In genomic region chr7:4227105-4228010, GRCh38 we compare ENCODE assay signal across 21 cellular contexts.
DNase-seq lines count a peak whose midpoint lies in the region; ATAC-seq and TF ChIP-seq lines count a peak whose summit lies in the region.
"Had no signal": no experiment of that assay in that cellular context is flagged by ENCODE, and none has a peak within 500 bp of the region (broad histone marks: within the 10 kb centered on the region; RNA-seq: fewer than 3 reads in every experiment).

No MANE protein-coding gene starts in this region.

- no peaks in the 10 kb centered on the region for H3K4me1 Mint-ChIP-seq in endothelial cell (ENCODE audit: unreplicated experiment)
- H3K4me1 Mint-ChIP-seq: CD4-positive, CD25-positive, alpha-beta regulatory T cell; stimulated activated naive CD8-positive, alpha-beta T cell treated with anti-CD3 and anti-CD28 coated beads, Interleukin-15, amount 100 ng/mL, for 72 hours had no signal

- DNase-seq in A673 (ENCODE audit: low spot score) (peak; percentile 11), NCI-H1694 (lab: John Stamatoyannopoulos, UW) (peak; percentile 63), astrocyte of the cerebellum (ENCODE audit: low read depth) (peak; percentile 23), myocyte (ENCODE audit: low read depth) (peak; percentile 77), RWPE1 (ENCODE audit: low spot score) (no peak), NCI-H2196 treated with DMSO at 0.1 percent for 48 hours (lab: John Stamatoyannopoulos, UW; ENCODE audit: unreplicated experiment) (no peak), endothelial cell (ENCODE audit: low spot score) (no peak)
- DNase-seq: activated CD4-positive, alpha-beta T cell treated with anti-CD3 and anti-CD28 coated beads, Interleukin-2, amount 50 U/mL, for 48 hours; activated T-cell treated with anti-CD3 and anti-CD28 coated beads, Interleukin-2, amount 50 U/mL, for 1 hour; CD4-positive, CD25-positive, alpha-beta regulatory T cell; effector CD4-positive, alpha-beta T cell; HCEC 1CT; KBM-7; NCI-H1105 treated with DMSO at 0.1 percent for 48 hours; NCI-H774; stimulated activated naive CD8-positive, alpha-beta T cell treated with anti-CD3 and anti-CD28 coated beads, Interleukin-15, amount 100 ng/mL, for 72 hours; SW 1271 had no signal

- no peaks in the 10 kb centered on the region for H3K9me3 ChIP-seq in A673 (ENCODE audit: low read depth, low read length, poor library complexity, severe bottlenecking)

- TF ChIP-seq CTCF in A673 (conservative IDR thresholded peaks at IDR 0.05; ENCODE audit: low read depth, low read length) (no peak), astrocyte of the cerebellum (IDR thresholded peaks at IDR 0.05; ENCODE audit: low read depth, low read length, missing control alignments) (no peak), RWPE1 (conservative IDR thresholded peaks at IDR 0.05; ENCODE audit: low read depth) (no peak), endothelial cell (IDR thresholded peaks at IDR 0.05; ENCODE audit: unreplicated experiment) (no peak)

- H3K36me3 ChIP-seq in A673 (ENCODE audit: insufficient read depth, low read length, poor library complexity, severe bottlenecking): no peaks in the 10 kb centered on the region
- H3K36me3 ChIP-seq: cardiac muscle cell had no signal

- in situ Hi-C loops in astrocyte of the cerebellum (cut with HindIII; ENCODE audit: low sequenced_read_pairs): no loop called here

- H3K27me3 Mint-ChIP-seq in endothelial cell (ENCODE audit: unreplicated experiment): no peaks in the 10 kb centered on the region
- H3K27me3 Mint-ChIP-seq: stimulated activated naive CD8-positive, alpha-beta T cell treated with anti-CD3 and anti-CD28 coated beads, Interleukin-15, amount 100 ng/mL, for 72 hours had no signal

- peaks cover 4% of the 10 kb centered on the region for H3K9me3 Mint-ChIP-seq in endothelial cell (ENCODE audit: unreplicated experiment)
- H3K9me3 Mint-ChIP-seq: activated naive CD4-positive, alpha-beta T cell treated with anti-CD3 and anti-CD28 coated beads, Interleukin-2, amount 50 U/mL, for 72 hours; neural crest cell; stimulated activated naive CD8-positive, alpha-beta T cell treated with anti-CD3 and anti-CD28 coated beads, Interleukin-15, amount 100 ng/mL, for 72 hours had no signal

- H3K27ac ChIP-seq in A673 (ENCODE audit: low read depth, low read length, poor library complexity, severe bottlenecking): no peak overlapping the region
- H3K27ac ChIP-seq in RWPE1: no peak overlapping the region
- H3K27ac ChIP-seq: cardiac muscle cell had no signal

- peaks cover 3% of the 10 kb centered on the region for H3K4me1 ChIP-seq in A673 (ENCODE audit: insufficient read depth, low read length, poor library complexity, severe bottlenecking)

- ATAC-seq in GM21723 (IDR thresholded peaks at IDR 0.05; ENCODE audit: unreplicated experiment): no peak
- ATAC-seq: activated naive CD4-positive, alpha-beta T cell treated with anti-CD3 and anti-CD28 coated beads, Interleukin-2, amount 50 U/mL, for 72 hours; stimulated activated naive CD8-positive, alpha-beta T cell treated with anti-CD3 and anti-CD28 coated beads, Interleukin-15, amount 100 ng/mL, for 72 hours had no signal

- no peaks in the 10 kb centered on the region for H3K36me3 Mint-ChIP-seq in endothelial cell (ENCODE audit: low read depth, unreplicated experiment)
- H3K36me3 Mint-ChIP-seq: activated naive CD4-positive, alpha-beta T cell treated with anti-CD3 and anti-CD28 coated beads, Interleukin-2, amount 50 U/mL, for 72 hours; CD4-positive, CD25-positive, alpha-beta regulatory T cell had no signal

- CTCF ChIA-PET in A673 (lab: Charles Lee) (no interaction called here), RWPE1 (lab: Yijun Ruan, JAX) (interaction anchor here (0.7 to 0.8 kb wide), 2 partner anchors 124 to 333 kb away, joined by 3 read pairs; no protein-coding TSS in a partner anchor)

- no peaks in the 10 kb centered on the region for H3K27me3 ChIP-seq in A673 (replicated peaks; ENCODE audit: insufficient read depth, low read depth, low read length, poor library complexity)
- H3K27me3 ChIP-seq: cardiac muscle cell had no signal

- POLR2A ChIA-PET in A673 (lab: Charles Lee; ENCODE audit: low non-redundant PET) (interaction anchor here (0.7 kb wide), 1 partner anchor 285 kb away, joined by 3 read pairs; no protein-coding TSS in a partner anchor), RWPE1 (lab: Yijun Ruan, JAX; ENCODE audit: low non-redundant PET) (no interaction called here)

- no peak overlapping the region for H3K27ac Mint-ChIP-seq in endothelial cell (ENCODE audit: unreplicated experiment)
- H3K27ac Mint-ChIP-seq: activated naive CD4-positive, alpha-beta T cell treated with anti-CD3 and anti-CD28 coated beads, Interleukin-2, amount 50 U/mL, for 72 hours; stimulated activated naive CD8-positive, alpha-beta T cell treated with anti-CD3 and anti-CD28 coated beads, Interleukin-15, amount 100 ng/mL, for 72 hours had no signal

- no TSS peak for BruUV-seq in A673 (replicated peaks; lab: Mats Ljungman, UMichigan)

- no peak overlapping the region for H3K4me3 ChIP-seq in A673 (ENCODE audit: low read depth, low read length, poor library complexity, severe bottlenecking)
- H3K4me3 ChIP-seq in astrocyte of the cerebellum (ENCODE audit: low read depth, low read length): no peak overlapping the region
- H3K4me3 ChIP-seq: cardiac muscle cell had no signal

- no peak overlapping the region for H3K4me3 Mint-ChIP-seq in endothelial cell (ENCODE audit: unreplicated experiment)
- H3K4me3 Mint-ChIP-seq: CD4-positive, CD25-positive, alpha-beta regulatory T cell; neural crest cell; stimulated activated naive CD8-positive, alpha-beta T cell treated with anti-CD3 and anti-CD28 coated beads, Interleukin-15, amount 100 ng/mL, for 72 hours had no signal

- intact Hi-C loops in A673 (cut with micrococcal nuclease; ENCODE audit: unreplicated experiment): no loop called here

Comparison
In these comparisons a context has a peak if more than half of its experiments do, and no peak if none do; other contexts are left out.
1. DNase-seq: peak in A673 (single experiment), NCI-H1694 (single experiment), astrocyte of the cerebellum (single experiment) and myocyte (single experiment); none in RWPE1 (single experiment), NCI-H2196 treated with DMSO at 0.1 percent for 48 hours (single experiment) and endothelial cell (single experiment).